Comparison of ENCODE assay signal across 18 cellular contexts in genomic region chr12:62977419-62977818, GRCh38. TPM values are rescaled to one million over a fixed set of nuclear protein-coding genes. Genes with fewer than 3 reads are reported as not detected.
A peak's percentile ranks its signal among the peaks of the same experiment; 100 is the strongest.
DNase-seq lines count a peak whose midpoint lies in the region; ATAC-seq and TF ChIP-seq lines count a peak whose summit lies in the region.
"Had no signal": no experiment of that assay in that cellular context is flagged by ENCODE, and none has a peak within 500 bp of the region (broad histone marks: within the 10 kb centered on the region; RNA-seq: fewer than 3 reads in every experiment).

No MANE protein-coding gene starts in this region.

- ATAC-seq in HCT116 (peak; percentile 20; the same call in 1 of the 2 replicates), GM19395 (IDR thresholded peaks at IDR 0.05; ENCODE audit: unreplicated experiment) (no peak), upper lobe of right lung (no peak), HG02798 (IDR thresholded peaks at IDR 0.05; ENCODE audit: poor library complexity, unreplicated experiment) (no peak)
- ATAC-seq: activated T-cell treated with anti-CD3 and anti-CD28 coated beads, Interleukin-2, amount 50 U/mL, for 72 hours; body of pancreas; natural killer cell; sciatic nerve; T-cell had no signal

- H3K4me3 ChIP-seq in HCT116 (replicated peaks in 1 of 2; ENCODE audit: low read depth in 1 of 2, low read length in 2 of 2), result no peak overlapping the region
- H3K4me3 ChIP-seq in SJSA1, result no peak overlapping the region
- no peak overlapping the region for H3K4me3 ChIP-seq in upper lobe of right lung
- H3K4me3 ChIP-seq: body of pancreas, hepatocyte had no signal

- peak overlapping the region; percentile 39 for H3K4me2 ChIP-seq in HCT116 (ENCODE audit: low read length)
- H3K4me2 ChIP-seq: hepatocyte had no signal

- peak overlapping the region; percentile 59 for H2AFZ ChIP-seq in HCT116 (ENCODE audit: low read depth, low read length, poor library complexity, severe bottlenecking)
- H2AFZ ChIP-seq: hepatocyte had no signal

- H3K9me3 ChIP-seq in HCT116 (ENCODE audit: control insufficient read depth in 1 of 2, insufficient read depth in 1 of 2, low read depth in 1 of 2, low read length in 2 of 2), result no peaks in the 10 kb centered on the region
- peaks cover 10% of the 10 kb centered on the region for H3K9me3 ChIP-seq in SJSA1 (replicated peaks)
- H3K9me3 ChIP-seq in upper lobe of right lung, result no peaks in the 10 kb centered on the region
- H3K9me3 ChIP-seq: body of pancreas had no signal

- in situ Hi-C loops in KBM-7 (cut with MboI; ENCODE audit: low pct_unique_long_range_greater_than_20kb, low sequenced_read_pairs), result loop anchor here (25.0 kb wide), 1 partner anchor 1260 kb away; no protein-coding TSS in a partner anchor

- H3K9ac ChIP-seq in HCT116 (ENCODE audit: low read length), result no peak overlapping the region

- no peaks in the 10 kb centered on the region for H4K20me1 ChIP-seq in HCT116 (ENCODE audit: insufficient read depth)

- CTCF ChIA-PET in HCT116 (lab: Charles Lee), result no interaction called here

- TF ChIP-seq RAD21 in HCT116 (IDR thresholded peaks at IDR 0.05; ENCODE audit: low read depth), result no peak

- RAD21 ChIA-PET in HCT116 (lab: Charles Lee; ENCODE audit: low non-redundant PET in 1 of 2, low total read pairs in 2 of 2, uncharacterized antibody in 2 of 2, unreplicated experiment in 2 of 2), result no interaction called here

- H3K36me3 ChIP-seq in HCT116 (ENCODE audit: control insufficient read depth in 1 of 2, insufficient read depth in 2 of 2, low read length in 2 of 2) (no peaks in the 10 kb centered on the region), SJSA1 (no peaks in the 10 kb centered on the region), upper lobe of right lung (no peaks in the 10 kb centered on the region)

- DNase-seq in AG09319 (ENCODE audit: extremely low read depth, low read depth) (peak; percentile 41), HCT116 (ENCODE audit: low read depth, low spot score) (peak; percentile 8), SJSA1 (ENCODE audit: low read depth in 1 of 2, low spot score in 2 of 2) (peak; percentile 83 to 87), fibroblast of peridontal ligament (ENCODE audit: extremely low read depth) (peak; percentile 31), KBM-7 (no peak), upper lobe of right lung (no peak)
- DNase-seq: activated CD4-positive, alpha-beta T cell treated with anti-CD3 and anti-CD28 coated beads for 48 hours; activated T-cell treated with anti-CD3 and anti-CD28 coated beads, Interleukin-2, amount 50 U/mL, for 72 hours; body of pancreas; H9; natural killer cell; NCI-H146; T-cell had no signal

- no peaks in the 10 kb centered on the region for H3K9me2 ChIP-seq in HCT116 (ENCODE audit: insufficient read depth)

- no TSS peak for BruUV-seq in HCT116 (replicated peaks; lab: Mats Ljungman, UMichigan)

- H3K27ac ChIP-seq in HCT116 (ENCODE audit: low read depth, low read length) (no peak overlapping the region), SJSA1 (peak overlapping the region; percentile 1), upper lobe of right lung (no peak overlapping the region)
- H3K27ac ChIP-seq: body of pancreas, C4-2B, hepatocyte had no signal

- no peak for TF ChIP-seq POLR2A in HCT116 (IDR thresholded peaks at IDR 0.05; ENCODE audit: borderline replicate concordance, extremely low read depth, insufficient read depth, insufficient read length)

- H3K27me3 ChIP-seq in HCT116 (ENCODE audit: insufficient read depth, low read length), result no peaks in the 10 kb centered on the region
- H3K27me3 ChIP-seq in SJSA1 (replicated peaks), result peaks cover 11% of the 10 kb centered on the region
- H3K27me3 ChIP-seq in upper lobe of right lung, result no peaks in the 10 kb centered on the region
- H3K27me3 ChIP-seq: body of pancreas, hepatocyte had no signal

- intact Hi-C loops in HCT116 (cut with micrococcal nuclease) (no loop called here), upper lobe of right lung (cut with DNase I) (no loop called here)

- H3K4me1 ChIP-seq in HCT116 (ENCODE audit: control insufficient read depth in 1 of 2, insufficient read depth in 2 of 2, low read length in 2 of 2) (peaks cover 4 to 11% of the 10 kb centered on the region in 2 experiments; a peak in 3 of 4 replicates), SJSA1 (replicated peaks) (peaks cover 15% of the 10 kb centered on the region), upper lobe of right lung (no peaks in the 10 kb centered on the region)
- H3K4me1 ChIP-seq: body of pancreas had no signal

- POLR2A ChIA-PET in HCT116 (lab: Charles Lee), result no interaction called here

- no peaks in the 10 kb centered on the region for H3K79me2 ChIP-seq in HCT116 (ENCODE audit: insufficient read depth, low read length)
- H3K79me2 ChIP-seq: hepatocyte had no signal

- TF ChIP-seq CTCF in AG09319 (IDR thresholded peaks at IDR 0.05; ENCODE audit: low read depth, low read length), result no peak
- no peak for TF ChIP-seq CTCF in HCT116 (IDR thresholded peaks at IDR 0.05 in 2 of 3, conservative IDR thresholded peaks at IDR 0.05 in 1 of 3; ENCODE audit: borderline replicate concordance in 1 of 3, insufficient read depth in 1 of 3, low read depth in 2 of 3, low read length in 2 of 3)
- no peak for TF ChIP-seq CTCF in upper lobe of right lung (IDR thresholded peaks at IDR 0.05)

TF ChIP-seq in HCT116, 20 proteins besides CTCF, POLR2A, EP300 and RAD21:
- TF ChIP-seq TCF7L2 (IDR thresholded peaks at IDR 0.05; ENCODE audit: borderline replicate concordance, extremely low read depth, insufficient read depth, insufficient read length) (peak; percentile 87), EZH2 (IDR thresholded peaks at IDR 0.05) (no peak)

RNA-seq across cellular contexts. Expression of gene PPM1H, which starts 42.5 kb away (rescaled TPM):
- 8.0 TPM for total RNA-seq in HCT116 (2021; ENCODE audit: unreplicated experiment)
- polyA plus RNA-seq in HCT116 (2012), result 2.5 and 2.7 TPM in 2 replicates
- 8.5 and 9.6 TPM in 2 replicates for total RNA-seq in SJSA1 (2014; rRNA removed; shearing (Covaris generic))
- total RNA-seq in upper lobe of right lung, result 8.0 TPM
- total RNA-seq: activated T-cell treated with anti-CD3 and anti-CD28 coated beads, Interleukin-2, amount 50 U/mL, for 72 hours had no signal

Comparison
In these comparisons a context has a peak if more than half of its experiments do, and no peak if none do; other contexts are left out.
1. DNase-seq: peak in AG09319 (single experiment), HCT116 (single experiment), SJSA1 (2 of 2) and fibroblast of peridontal ligament (single experiment); none in KBM-7 (single experiment) and upper lobe of right lung (single experiment).